ENCODE assay signal across 12 cellular contexts in genomic region chr11:64339319-64339718, GRCh38. TPM values are rescaled to one million over a fixed set of nuclear protein-coding genes. Genes with fewer than 3 reads are reported as not detected.
DNase-seq lines count a peak whose midpoint lies in the region; ATAC-seq, FAIRE-seq and TF ChIP-seq lines count a peak whose summit lies in the region.
"Had no signal": no experiment of that assay in that cellular context is flagged by ENCODE, and none has a peak within 500 bp of the region (broad histone marks: within the 10 kb centered on the region; RNA-seq: fewer than 3 reads in every experiment).

No MANE protein-coding gene starts in this region.

- H3K27ac Mint-ChIP-seq in progenitor cell of endocrine pancreas = no peak overlapping the region

- peaks cover 5 to 40% of the 10 kb centered on the region in 2 experiments; a peak in 3 of 5 replicates for H3K27me3 ChIP-seq in HepG2 (ENCODE audit: control insufficient read depth in 1 of 2, insufficient read depth in 2 of 2, low read length in 2 of 2)
- no peaks in the 10 kb centered on the region for H3K27me3 ChIP-seq in right lobe of liver
- no peaks in the 10 kb centered on the region for H3K27me3 ChIP-seq in SU-DHL-6 (ENCODE audit: low read length)
- no peaks in the 10 kb centered on the region for H3K27me3 ChIP-seq in esophagus squamous epithelium
- no peaks in the 10 kb centered on the region for H3K27me3 ChIP-seq in upper lobe of left lung

- intact Hi-C loops in HepG2 (cut with micrococcal nuclease; ENCODE audit: unreplicated experiment) (no loop called here), right lobe of liver (cut with DNase I) (no loop called here), esophagus squamous epithelium (cut with DNase I) (no loop called here)

- BruUV-seq in HepG2 (replicated peaks; lab: Mats Ljungman, UMichigan) = no TSS peak

- H3K9me3 ChIP-seq in HepG2 (ENCODE audit: low read length) (no peaks in the 10 kb centered on the region), right lobe of liver (no peaks in the 10 kb centered on the region), SU-DHL-6 (ENCODE audit: insufficient read depth, low read length) (no peaks in the 10 kb centered on the region), esophagus squamous epithelium (no peaks in the 10 kb centered on the region), upper lobe of left lung (no peaks in the 10 kb centered on the region)

- peaks cover 28% of the 10 kb centered on the region for H3K27me3 Mint-ChIP-seq in progenitor cell of endocrine pancreas

- H3K4me3 Mint-ChIP-seq in progenitor cell of endocrine pancreas (ENCODE audit: low read depth) = no peak overlapping the region

- TF ChIP-seq RAD21 in HepG2 (CRISPR knock-in tag; IDR thresholded peaks at IDR 0.05) = no peak

- TF ChIP-seq CTCF in HepG2 (CRISPR knock-in tag; IDR thresholded peaks at IDR 0.05) = no peak
- no peak for TF ChIP-seq CTCF in right lobe of liver (IDR thresholded peaks at IDR 0.05)
- no peak for TF ChIP-seq CTCF in SU-DHL-6 (IDR thresholded peaks at IDR 0.05; ENCODE audit: insufficient read depth, low read length, poor library complexity, severe bottlenecking)
- TF ChIP-seq CTCF in esophagus squamous epithelium (IDR thresholded peaks at IDR 0.05) = no peak
- no peak for TF ChIP-seq CTCF in upper lobe of left lung (IDR thresholded peaks at IDR 0.05)
- no peak for TF ChIP-seq CTCF in coronary artery (IDR thresholded peaks at IDR 0.05)
- no peak for TF ChIP-seq CTCF in progenitor cell of endocrine pancreas (IDR thresholded peaks at IDR 0.05; ENCODE audit: unreplicated experiment)

- FAIRE-seq in HepG2 (lab: Jason Lieb, UNC) = no peak
- FAIRE-seq: bronchial epithelial cell had no signal

- H3K4me1 Mint-ChIP-seq in progenitor cell of endocrine pancreas (ENCODE audit: low read depth) = peaks cover 5% of the 10 kb centered on the region

- no peaks in the 10 kb centered on the region for H3K9me2 ChIP-seq in SU-DHL-6 (replicated peaks; ENCODE audit: insufficient read depth, low read length)

- H3K4me1 ChIP-seq in HepG2 (ENCODE audit: insufficient read depth, low read length) = peaks cover 37% of the 10 kb centered on the region
- peaks cover 0 to 11% (median 2%) of the 10 kb centered on the region in 4 donors for H3K4me1 ChIP-seq in right lobe of liver
- H3K4me1 ChIP-seq in esophagus squamous epithelium = peaks cover 21 to 76% (median 22%) of the 10 kb centered on the region in 3 donors
- peaks cover 17 to 39% (median 34%) of the 10 kb centered on the region in 4 donors for H3K4me1 ChIP-seq in upper lobe of left lung

- H3K4me3 ChIP-seq in HepG2 (replicated peaks in 1 of 3; ENCODE audit: insufficient read depth in 1 of 3, low read depth in 2 of 3, low read length in 3 of 3) (no peak overlapping the region), right lobe of liver (no peak overlapping the region), SU-DHL-6 (ENCODE audit: insufficient read depth, low read length, poor library complexity, severe bottlenecking) (peak overlapping the region; percentile 54), esophagus squamous epithelium (peak overlapping the region in 1 of 4 donors; percentile 37), upper lobe of left lung (peak overlapping the region in 1 of 4 donors; percentile 49), coronary artery (no peak overlapping the region)

- ATAC-seq in HepG2 (no peak), right lobe of liver (no peak), upper lobe of left lung (ENCODE audit: low FRiP score in 2 of 2) (no peak)

- H3K79me2 ChIP-seq in HepG2 (ENCODE audit: insufficient read depth, low read length) = no peaks in the 10 kb centered on the region
- H3K79me2 ChIP-seq in SU-DHL-6 (ENCODE audit: insufficient read depth, low read length) = peaks cover 5% of the 10 kb centered on the region; the same call in 1 of the 2 replicates

- CTCF ChIA-PET in HepG2 (lab: Yijun Ruan, JAX; ENCODE audit: low intra/inter-chr PET ratio, low total read pairs) = no interaction called here

- TF ChIP-seq POLR2A in HepG2 (IDR thresholded peaks at IDR 0.05; ENCODE audit: insufficient read depth in 1 of 2, low read depth in 2 of 2, low read length in 2 of 2) (no peak), right lobe of liver (IDR thresholded peaks at IDR 0.05) (no peak), esophagus squamous epithelium (IDR thresholded peaks at IDR 0.05) (no peak), upper lobe of left lung (IDR thresholded peaks at IDR 0.05) (no peak)

- POLR2A ChIA-PET in HepG2 (lab: Yijun Ruan, JAX) = no interaction called here

- H3K36me3 ChIP-seq in HepG2 (replicated peaks in 1 of 2; ENCODE audit: control insufficient read depth in 1 of 2, insufficient read depth in 2 of 2, low read length in 2 of 2) = no peaks in the 10 kb centered on the region
- H3K36me3 ChIP-seq in right lobe of liver = no peaks in the 10 kb centered on the region
- no peaks in the 10 kb centered on the region for H3K36me3 ChIP-seq in SU-DHL-6 (ENCODE audit: low read length)
- H3K36me3 ChIP-seq in esophagus squamous epithelium = no peaks in the 10 kb centered on the region
- H3K36me3 ChIP-seq in upper lobe of left lung = no peaks in the 10 kb centered on the region

- H3K4me2 ChIP-seq in HepG2 (ENCODE audit: low read depth, low read length) (no peak overlapping the region), SU-DHL-6 (ENCODE audit: low read depth, low read length, poor library complexity, severe bottlenecking) (peak overlapping the region; percentile 89)

- DNase-seq in HepG2 (ENCODE audit: low spot score) (no peak), right lobe of liver (no peak), esophagus squamous epithelium (lab: John Stamatoyannopoulos, UW) (no peak), upper lobe of left lung (no peak), KBM-7 (no peak), coronary artery (ENCODE audit: low spot score) (no peak), progenitor cell of endocrine pancreas (ENCODE audit: low spot score, unreplicated experiment) (no peak)
- DNase-seq: NCI-H2081, T1000 had no signal

- TF ChIP-seq EP300 in HepG2 (IDR thresholded peaks at IDR 0.05; ENCODE audit: low read depth in 2 of 2, low read length in 2 of 2) = no peak
- TF ChIP-seq EP300 in HepG2 (CRISPR knock-in tag; IDR thresholded peaks at IDR 0.05; ENCODE audit: borderline replicate concordance) = no peak
- no peak for TF ChIP-seq EP300 in upper lobe of left lung (IDR thresholded peaks at IDR 0.05)

- H3K9me3 Mint-ChIP-seq in progenitor cell of endocrine pancreas (ENCODE audit: low read depth) = no peaks in the 10 kb centered on the region

- H4K20me1 ChIP-seq in HepG2 (ENCODE audit: insufficient read depth, low read length) = no peaks in the 10 kb centered on the region
- no peaks in the 10 kb centered on the region for H4K20me1 ChIP-seq in SU-DHL-6 (ENCODE audit: low read depth, low read length)

- in situ Hi-C loops in HepG2 (cut with HindIII; ENCODE audit: extremely low pct_ligation_motif_present, low pct_unique_long_range_greater_than_20kb) (no loop called here), KBM-7 (cut with MboI; ENCODE audit: low pct_unique_long_range_greater_than_20kb, low sequenced_read_pairs) (no loop called here)

- H3F3A ChIP-seq in SU-DHL-6 (ENCODE audit: insufficient read depth) = peaks cover 15% of the 10 kb centered on the region

- H3K9ac ChIP-seq in HepG2 (ENCODE audit: insufficient read depth, low read depth, low read length) (no peak overlapping the region), SU-DHL-6 (ENCODE audit: low read length) (peak overlapping the region; percentile 70)

- H2AFZ ChIP-seq in HepG2 (ENCODE audit: low read length) (no peak overlapping the region), SU-DHL-6 (ENCODE audit: low read depth, low read length, severe bottlenecking) (no peak overlapping the region)

- H3K27ac ChIP-seq in HepG2 (ENCODE audit: extremely low read length, insufficient read depth, low read length) (no peak overlapping the region), right lobe of liver (no peak overlapping the region), SU-DHL-6 (ENCODE audit: low read depth, low read length) (peak overlapping the region; percentile 92), esophagus squamous epithelium (peak overlapping the region; percentile 10 to 88 (median 62)), upper lobe of left lung (peak overlapping the region in 3 of 4 donors; percentile 48 to 83 (median 82)), coronary artery (no peak overlapping the region)
- H3K27ac ChIP-seq: C4-2B had no signal

- no peaks in the 10 kb centered on the region for H3K36me3 Mint-ChIP-seq in progenitor cell of endocrine pancreas (ENCODE audit: insufficient read depth)

- WGBS in HepG2 (ENCODE audit: low lambda C conversion rate) = 11% methylated on average over 5 of the region's 5 CpGs
- 48% methylated on average over 5 of the region's 5 CpGs for WGBS in right lobe of liver (ENCODE audit: insufficient coverage, low coverage, low lambda C conversion rate, missing lambda C conversion rate)
- WGBS in esophagus squamous epithelium, 2 donors = 54 to 59% methylated on average over 5 of the region's 5 CpGs
- 59 to 73% methylated on average over 5 of the region's 5 CpGs for WGBS in upper lobe of left lung, 2 donors

RNA-seq across cellular contexts. Expression of gene CCDC88B, which starts 0.7 kb away (rescaled TPM):
- total RNA-seq in HepG2 (2016; rRNA removed; fragmentation: Illumina TruSeq; extraction: Trizol) (4.8 and 5.2 TPM in 2 replicates), right lobe of liver (10 to 100 TPM in 1 of 6 experiments, 1 to 10 TPM in 5; 2.4 to 10.6 (median 4.9) TPM), esophagus squamous epithelium (10 to 100 TPM in 3 of 4 donors, 1 to 10 TPM in 1; 7.4 to 14.9 (median 13.7) TPM), upper lobe of left lung (100 to 1,000 TPM in 1 of 6 donors, 10 to 100 TPM in 5; 12.6 to 138 (median 37.2) TPM), progenitor cell of endocrine pancreas (4.3 and 6.2 TPM in 2 replicates)
- total RNA-seq in HepG2 (2016; cell fraction: cytosol; rRNA removed; fragmentation: Illumina TruSeq; extraction: Trizol; ENCODE audit: low read depth) = 0.79 and 2.6 TPM in 2 replicates
- total RNA-seq in HepG2 (2016; cell fraction: insoluble cytoplasmic fraction; rRNA removed; fragmentation: Illumina TruSeq; extraction: Trizol) = 4.5 and 6.0 TPM in 2 replicates
- total RNA-seq in HepG2 (2016; cell fraction: membrane; rRNA removed; fragmentation: Illumina TruSeq; extraction: Trizol) = 2.3 and 3.5 TPM in 2 replicates
- 1.6 and 4.1 TPM in 2 replicates for total RNA-seq in HepG2 (2016; cell fraction: nucleus; rRNA removed; fragmentation: Illumina TruSeq; extraction: Trizol)
- 3.6 and 5.2 TPM in 2 replicates for polyA plus RNA-seq in HepG2 (2011; rRNA removed)
- 3.3 and 7.3 TPM in 2 replicates for polyA plus RNA-seq in HepG2 (2011; cell fraction: cytosol; rRNA removed)
- polyA plus RNA-seq in HepG2 (2011; cell fraction: nucleus; rRNA removed) = 5.2 and 5.4 TPM in 2 replicates
- polyA plus RNA-seq in HepG2 (2012) = 3.7 and 4.5 TPM in 2 replicates
- polyA plus RNA-seq in HepG2 (2016; cell fraction: cytosol; fragmentation: Illumina TruSeq; extraction: Trizol; ENCODE audit: low read depth) = 2.2 and 3.7 TPM in 2 replicates
- 5.2 and 6.7 TPM in 2 replicates for polyA plus RNA-seq in HepG2 (2016; cell fraction: insoluble cytoplasmic fraction; fragmentation: Illumina TruSeq; extraction: Trizol; ENCODE audit: low read depth)
- 1.4 and 2.3 TPM in 2 replicates for polyA plus RNA-seq in HepG2 (2016; cell fraction: membrane; fragmentation: Illumina TruSeq; extraction: Trizol; ENCODE audit: low read depth)
- polyA plus RNA-seq in HepG2 (2016; cell fraction: nucleus; fragmentation: Illumina TruSeq; extraction: Trizol; ENCODE audit: insufficient read depth, low read depth) = 3.9 and 4.5 TPM in 2 replicates
- polyA minus RNA-seq in HepG2 (2011; rRNA and poly(A)+ RNA removed; ENCODE audit: low replicate concordance) = 2.7 and 7.5 TPM in 2 replicates
- polyA minus RNA-seq in HepG2 (2011; cell fraction: cytosol; rRNA and poly(A)+ RNA removed) = 1.1 and 1.8 TPM in 2 replicates
- polyA minus RNA-seq in HepG2 (2011; cell fraction: nucleus; rRNA and poly(A)+ RNA removed) = 1.5 and 3.2 TPM in 2 replicates

RNA-seq across cellular contexts. Expression of gene RPS6KA4, which starts 19.6 kb away (rescaled TPM):
- 8.9 and 14.2 TPM in 2 replicates for total RNA-seq in HepG2 (2016; rRNA removed; fragmentation: Illumina TruSeq; extraction: Trizol)
- 3.2 and 3.4 TPM in 2 replicates for total RNA-seq in HepG2 (2016; cell fraction: cytosol; rRNA removed; fragmentation: Illumina TruSeq; extraction: Trizol; ENCODE audit: low read depth)
- 7.2 and 13.5 TPM in 2 replicates for total RNA-seq in HepG2 (2016; cell fraction: insoluble cytoplasmic fraction; rRNA removed; fragmentation: Illumina TruSeq; extraction: Trizol)
- total RNA-seq in HepG2 (2016; cell fraction: membrane; rRNA removed; fragmentation: Illumina TruSeq; extraction: Trizol) = 9.3 and 10.1 TPM in 2 replicates
- 9.5 and 11.5 TPM in 2 replicates for total RNA-seq in HepG2 (2016; cell fraction: nucleus; rRNA removed; fragmentation: Illumina TruSeq; extraction: Trizol)
- 8.9 and 12.2 TPM in 2 replicates for polyA plus RNA-seq in HepG2 (2011; rRNA removed)
- polyA plus RNA-seq in HepG2 (2011; cell fraction: cytosol; rRNA removed) = 7.1 and 9.1 TPM in 2 replicates
- 37.0 and 38.2 TPM in 2 replicates for polyA plus RNA-seq in HepG2 (2011; cell fraction: nucleus; rRNA removed)
- polyA plus RNA-seq in HepG2 (2012) = 5.8 and 12.8 TPM in 2 replicates
- 3.1 and 3.8 TPM in 2 replicates for polyA plus RNA-seq in HepG2 (2016; cell fraction: cytosol; fragmentation: Illumina TruSeq; extraction: Trizol; ENCODE audit: low read depth)
- polyA plus RNA-seq in HepG2 (2016; cell fraction: insoluble cytoplasmic fraction; fragmentation: Illumina TruSeq; extraction: Trizol; ENCODE audit: low read depth) = 10.0 and 10.2 TPM in 2 replicates
- 6.7 and 8.9 TPM in 2 replicates for polyA plus RNA-seq in HepG2 (2016; cell fraction: membrane; fragmentation: Illumina TruSeq; extraction: Trizol; ENCODE audit: low read depth)
- polyA plus RNA-seq in HepG2 (2016; cell fraction: nucleus; fragmentation: Illumina TruSeq; extraction: Trizol; ENCODE audit: insufficient read depth, low read depth) = 19.2 and 21.5 TPM in 2 replicates
- 25.7 and 70.4 TPM in 2 replicates for polyA minus RNA-seq in HepG2 (2011; rRNA and poly(A)+ RNA removed; ENCODE audit: low replicate concordance)
- 8.2 and 8.6 TPM in 2 replicates for polyA minus RNA-seq in HepG2 (2011; cell fraction: cytosol; rRNA and poly(A)+ RNA removed)
- 13.4 and 15.9 TPM in 2 replicates for polyA minus RNA-seq in HepG2 (2011; cell fraction: nucleus; rRNA and poly(A)+ RNA removed)
- 10 to 100 TPM in 3 of 6 experiments, 1 to 10 TPM in 3; 6.6 to 17.9 (median 10.3) TPM for total RNA-seq in right lobe of liver
- total RNA-seq in esophagus squamous epithelium = 10 to 100 TPM; 28.6 to 69.8 (median 55.0) TPM
- total RNA-seq in upper lobe of left lung = 10 to 100 TPM; 16.3 to 93.2 (median 46.7) TPM
- total RNA-seq in progenitor cell of endocrine pancreas = 18.6 and 18.7 TPM in 2 replicates

RNA-seq across cellular contexts. Expression of gene PRDX5, which starts 21.4 kb away (rescaled TPM):
- total RNA-seq in HepG2 (2016; rRNA removed; fragmentation: Illumina TruSeq; extraction: Trizol) = 215 and 266 TPM in 2 replicates
- total RNA-seq in HepG2 (2016; cell fraction: cytosol; rRNA removed; fragmentation: Illumina TruSeq; extraction: Trizol; ENCODE audit: low read depth) = 189 and 238 TPM in 2 replicates
- total RNA-seq in HepG2 (2016; cell fraction: insoluble cytoplasmic fraction; rRNA removed; fragmentation: Illumina TruSeq; extraction: Trizol) = 225 and 290 TPM in 2 replicates
- 184 and 217 TPM in 2 replicates for total RNA-seq in HepG2 (2016; cell fraction: membrane; rRNA removed; fragmentation: Illumina TruSeq; extraction: Trizol)
- total RNA-seq in HepG2 (2016; cell fraction: nucleus; rRNA removed; fragmentation: Illumina TruSeq; extraction: Trizol) = 61.4 and 65.1 TPM in 2 replicates
- polyA plus RNA-seq in HepG2 (2011; rRNA removed) = 288 and 311 TPM in 2 replicates
- 480 and 511 TPM in 2 replicates for polyA plus RNA-seq in HepG2 (2011; cell fraction: cytosol; rRNA removed)
- 86.1 and 95.5 TPM in 2 replicates for polyA plus RNA-seq in HepG2 (2011; cell fraction: nucleus; rRNA removed)
- polyA plus RNA-seq in HepG2 (2012) = 188 and 213 TPM in 2 replicates
- polyA plus RNA-seq in HepG2 (2016; cell fraction: cytosol; fragmentation: Illumina TruSeq; extraction: Trizol; ENCODE audit: low read depth) = 258 and 314 TPM in 2 replicates
- polyA plus RNA-seq in HepG2 (2016; cell fraction: insoluble cytoplasmic fraction; fragmentation: Illumina TruSeq; extraction: Trizol; ENCODE audit: low read depth) = 351 and 378 TPM in 2 replicates
- 187 and 232 TPM in 2 replicates for polyA plus RNA-seq in HepG2 (2016; cell fraction: membrane; fragmentation: Illumina TruSeq; extraction: Trizol; ENCODE audit: low read depth)
- 155 and 156 TPM in 2 replicates for polyA plus RNA-seq in HepG2 (2016; cell fraction: nucleus; fragmentation: Illumina TruSeq; extraction: Trizol; ENCODE audit: insufficient read depth, low read depth)
- polyA minus RNA-seq in HepG2 (2011; rRNA and poly(A)+ RNA removed; ENCODE audit: low replicate concordance) = 66.0 and 255 TPM in 2 replicates
- 56.2 and 60.1 TPM in 2 replicates for polyA minus RNA-seq in HepG2 (2011; cell fraction: cytosol; rRNA and poly(A)+ RNA removed)
- polyA minus RNA-seq in HepG2 (2011; cell fraction: nucleus; rRNA and poly(A)+ RNA removed) = 17.0 and 18.0 TPM in 2 replicates
- total RNA-seq in right lobe of liver = 100 to 1,000 TPM in 2 of 6 experiments, 10 to 100 TPM in 4; 84.0 to 172 (median 89.3) TPM
- total RNA-seq in esophagus squamous epithelium = 100 to 1,000 TPM; 309 to 602 (median 476) TPM
- total RNA-seq in upper lobe of left lung = 100 to 1,000 TPM; 146 to 493 (median 309) TPM
- total RNA-seq in progenitor cell of endocrine pancreas = 157 and 171 TPM in 2 replicates

RNA-seq across cellular contexts. Expression of gene TRMT112, which starts 22.0 kb away (rescaled TPM):
- 409 and 492 TPM in 2 replicates for total RNA-seq in HepG2 (2016; rRNA removed; fragmentation: Illumina TruSeq; extraction: Trizol)
- 143 and 170 TPM in 2 replicates for total RNA-seq in HepG2 (2016; cell fraction: cytosol; rRNA removed; fragmentation: Illumina TruSeq; extraction: Trizol; ENCODE audit: low read depth)
- 431 and 531 TPM in 2 replicates for total RNA-seq in HepG2 (2016; cell fraction: insoluble cytoplasmic fraction; rRNA removed; fragmentation: Illumina TruSeq; extraction: Trizol)
- total RNA-seq in HepG2 (2016; cell fraction: membrane; rRNA removed; fragmentation: Illumina TruSeq; extraction: Trizol) = 166 and 190 TPM in 2 replicates
- 130 and 144 TPM in 2 replicates for total RNA-seq in HepG2 (2016; cell fraction: nucleus; rRNA removed; fragmentation: Illumina TruSeq; extraction: Trizol)
- polyA plus RNA-seq in HepG2 (2011; rRNA removed) = 151 and 186 TPM in 2 replicates
- 301 and 330 TPM in 2 replicates for polyA plus RNA-seq in HepG2 (2011; cell fraction: cytosol; rRNA removed)
- polyA plus RNA-seq in HepG2 (2011; cell fraction: nucleus; rRNA removed) = 78.5 and 80.8 TPM in 2 replicates
- 233 and 237 TPM in 2 replicates for polyA plus RNA-seq in HepG2 (2012)
- 138 and 154 TPM in 2 replicates for polyA plus RNA-seq in HepG2 (2016; cell fraction: cytosol; fragmentation: Illumina TruSeq; extraction: Trizol; ENCODE audit: low read depth)
- 410 and 435 TPM in 2 replicates for polyA plus RNA-seq in HepG2 (2016; cell fraction: insoluble cytoplasmic fraction; fragmentation: Illumina TruSeq; extraction: Trizol; ENCODE audit: low read depth)
- 153 and 156 TPM in 2 replicates for polyA plus RNA-seq in HepG2 (2016; cell fraction: membrane; fragmentation: Illumina TruSeq; extraction: Trizol; ENCODE audit: low read depth)
- 204 and 210 TPM in 2 replicates for polyA plus RNA-seq in HepG2 (2016; cell fraction: nucleus; fragmentation: Illumina TruSeq; extraction: Trizol; ENCODE audit: insufficient read depth, low read depth)
- 77.3 and 151 TPM in 2 replicates for polyA minus RNA-seq in HepG2 (2011; rRNA and poly(A)+ RNA removed; ENCODE audit: low replicate concordance)
- 51.7 and 73.4 TPM in 2 replicates for polyA minus RNA-seq in HepG2 (2011; cell fraction: cytosol; rRNA and poly(A)+ RNA removed)
- polyA minus RNA-seq in HepG2 (2011; cell fraction: nucleus; rRNA and poly(A)+ RNA removed) = 24.2 and 30.1 TPM in 2 replicates
- 100 to 1,000 TPM in 2 of 6 experiments, 10 to 100 TPM in 4; 58.0 to 122 (median 85.3) TPM for total RNA-seq in right lobe of liver
- total RNA-seq in esophagus squamous epithelium = 100 to 1,000 TPM; 202 to 248 (median 211) TPM
- 100 to 1,000 TPM; 110 to 215 (median 170) TPM for total RNA-seq in upper lobe of left lung
- 137 and 149 TPM in 2 replicates for total RNA-seq in progenitor cell of endocrine pancreas

RNA-seq across cellular contexts. Expression of gene ESRRA, which starts 34.0 kb away (rescaled TPM):
- total RNA-seq in HepG2 (2016; rRNA removed; fragmentation: Illumina TruSeq; extraction: Trizol) = 28.3 and 36.3 TPM in 2 replicates
- 21.0 and 23.1 TPM in 2 replicates for total RNA-seq in HepG2 (2016; cell fraction: cytosol; rRNA removed; fragmentation: Illumina TruSeq; extraction: Trizol; ENCODE audit: low read depth)
- 26.0 and 36.9 TPM in 2 replicates for total RNA-seq in HepG2 (2016; cell fraction: insoluble cytoplasmic fraction; rRNA removed; fragmentation: Illumina TruSeq; extraction: Trizol)
- 46.3 and 50.0 TPM in 2 replicates for total RNA-seq in HepG2 (2016; cell fraction: membrane; rRNA removed; fragmentation: Illumina TruSeq; extraction: Trizol)
- total RNA-seq in HepG2 (2016; cell fraction: nucleus; rRNA removed; fragmentation: Illumina TruSeq; extraction: Trizol) = 18.8 and 23.8 TPM in 2 replicates
- polyA plus RNA-seq in HepG2 (2011; rRNA removed) = 18.1 and 24.3 TPM in 2 replicates
- polyA plus RNA-seq in HepG2 (2011; cell fraction: cytosol; rRNA removed) = 23.6 and 37.4 TPM in 2 replicates
- 31.2 and 32.0 TPM in 2 replicates for polyA plus RNA-seq in HepG2 (2011; cell fraction: nucleus; rRNA removed)
- polyA plus RNA-seq in HepG2 (2012) = 15.3 and 20.7 TPM in 2 replicates
- 15.0 and 16.3 TPM in 2 replicates for polyA plus RNA-seq in HepG2 (2016; cell fraction: cytosol; fragmentation: Illumina TruSeq; extraction: Trizol; ENCODE audit: low read depth)
- 19.1 and 21.1 TPM in 2 replicates for polyA plus RNA-seq in HepG2 (2016; cell fraction: insoluble cytoplasmic fraction; fragmentation: Illumina TruSeq; extraction: Trizol; ENCODE audit: low read depth)
- 25.2 and 26.9 TPM in 2 replicates for polyA plus RNA-seq in HepG2 (2016; cell fraction: membrane; fragmentation: Illumina TruSeq; extraction: Trizol; ENCODE audit: low read depth)
- polyA plus RNA-seq in HepG2 (2016; cell fraction: nucleus; fragmentation: Illumina TruSeq; extraction: Trizol; ENCODE audit: insufficient read depth, low read depth) = 37.3 and 45.3 TPM in 2 replicates
- 28.9 and 57.4 TPM in 2 replicates for polyA minus RNA-seq in HepG2 (2011; rRNA and poly(A)+ RNA removed; ENCODE audit: low replicate concordance)
- 13.1 and 14.8 TPM in 2 replicates for polyA minus RNA-seq in HepG2 (2011; cell fraction: cytosol; rRNA and poly(A)+ RNA removed)
- polyA minus RNA-seq in HepG2 (2011; cell fraction: nucleus; rRNA and poly(A)+ RNA removed) = 10.8 and 12.1 TPM in 2 replicates
- 10 to 100 TPM; 28.5 to 82.6 (median 47.7) TPM for total RNA-seq in right lobe of liver
- 100 to 1,000 TPM in 2 of 4 donors, 10 to 100 TPM in 2; 81.9 to 131 (median 99.7) TPM for total RNA-seq in esophagus squamous epithelium
- 100 to 1,000 TPM in 1 of 6 donors, 10 to 100 TPM in 5; 42.7 to 109 (median 80.6) TPM for total RNA-seq in upper lobe of left lung
- total RNA-seq in progenitor cell of endocrine pancreas = 28.1 and 31.4 TPM in 2 replicates

Comparison
In these comparisons a context has a peak if more than half of its experiments do, and no peak if none do; other contexts are left out.
1. H3K27ac ChIP-seq: peak in SU-DHL-6 (single experiment), esophagus squamous epithelium (4 of 4) and upper lobe of left lung (3 of 4); none in HepG2 (single experiment), right lobe of liver (0 of 3) and coronary artery (0 of 2).